Comparison of ENCODE assay signal across 11 cellular contexts in genomic region chr17:18235743-18236256, GRCh38. TPM values are rescaled to one million over a fixed set of nuclear protein-coding genes. Genes with fewer than 3 reads are reported as not detected.
A peak's percentile ranks its signal among the peaks of the same experiment; 100 is the strongest.
DNase-seq lines count a peak whose midpoint lies in the region; ATAC-seq, FAIRE-seq and TF ChIP-seq lines count a peak whose summit lies in the region.
"Had no signal": no experiment of that assay in that cellular context is flagged by ENCODE, and none has a peak within 500 bp of the region (broad histone marks: within the 10 kb centered on the region; RNA-seq: fewer than 3 reads in every experiment).

No MANE protein-coding gene starts in this region.

- H3K4me3 ChIP-seq in spleen, result no peak overlapping the region
- H3K4me3 ChIP-seq: stomach had no signal

- H3K36me3 ChIP-seq in spleen, result peaks cover 0 to 91% (median 46%) of the 10 kb centered on the region in 6 donors

- DNase-seq in H54 (ENCODE audit: insufficient read length, low spot score) (peak; percentile 98), epithelial cell of prostate (ENCODE audit: low read depth, low spot score) (no peak), cortex of kidney (lab: John Stamatoyannopoulos, UW) (no peak), spleen (no peak)
- peak; percentile 55 for DNase-seq in stimulated activated CD8-positive, alpha-beta memory T cell treated with anti-CD3 and anti-CD28 coated beads, Interleukin-15, amount 100 ng/mL, for 48 hours (ENCODE audit: low read depth in 2 of 2)
- DNase-seq: GOT3, KG1, stomach had no signal

- TF ChIP-seq POLR2A in H54 (IDR thresholded peaks at IDR 0.05; ENCODE audit: low read depth, low read length), result peak; percentile 38; the same call in 1 of the 2 replicates
- TF ChIP-seq POLR2A in spleen (IDR thresholded peaks at IDR 0.05), result no peak

- ATAC-seq in SK-N-SH treated with all-trans-retinoic acid at 6 μM for 48 hours (peak; percentile 82), HG03342 (IDR thresholded peaks at IDR 0.05; ENCODE audit: unreplicated experiment) (no peak), GM18861 (IDR thresholded peaks at IDR 0.05; ENCODE audit: unreplicated experiment) (no peak)

- FAIRE-seq in H54 (lab: Jason Lieb, UNC), result no peak

- no peak for TF ChIP-seq CTCF in spleen (IDR thresholded peaks at IDR 0.05 in 8 of 11, conservative IDR thresholded peaks at IDR 0.05 in 3 of 11)

- no peaks in the 10 kb centered on the region for H3K4me1 ChIP-seq in spleen
- H3K4me1 ChIP-seq: stomach had no signal

- H3K9me3 ChIP-seq in spleen, result no peaks in the 10 kb centered on the region
- H3K9me3 ChIP-seq: stomach had no signal

- H3K27ac ChIP-seq in epithelial cell of prostate, result peak overlapping the region; percentile 88
- no peak overlapping the region for H3K27ac ChIP-seq in spleen
- H3K27ac ChIP-seq: stomach had no signal

- H3K27me3 ChIP-seq in spleen (replicated peaks in 1 of 7), result no peaks in the 10 kb centered on the region
- H3K27me3 ChIP-seq: stomach had no signal

- intact Hi-C loops in spleen (cut with DNase I; ENCODE audit: low total_unique reads), result no loop called here

- 66 to 84% (median 73%) methylated on average over 7 to 14 of the region's 14 CpGs for WGBS in spleen, 5 donors

TF ChIP-seq in SK-N-SH treated with all-trans-retinoic acid at 6 μM for 48 hours, 23 proteins besides CTCF, POLR2A, EP300 and RAD21:
- TF ChIP-seq ZFP3 (CRISPR knock-in tag; IDR thresholded peaks at IDR 0.05) (no peak), OSR1 (CRISPR knock-in tag; IDR thresholded peaks at IDR 0.05) (no peak), CREB5 (CRISPR knock-in tag; IDR thresholded peaks at IDR 0.05; ENCODE audit: low read depth) (no peak), ARNTL (CRISPR knock-in tag; IDR thresholded peaks at IDR 0.05; ENCODE audit: borderline replicate concordance, low read depth) (no peak), ESRRG (CRISPR knock-in tag; IDR thresholded peaks at IDR 0.05) (no peak), BACH2 (CRISPR knock-in tag; IDR thresholded peaks at IDR 0.05; ENCODE audit: borderline replicate concordance) (no peak), PATZ1 (CRISPR knock-in tag; IDR thresholded peaks at IDR 0.05; ENCODE audit: borderline replicate concordance) (no peak), POU6F1 (CRISPR knock-in tag; IDR thresholded peaks at IDR 0.05; ENCODE audit: borderline replicate concordance, low read depth) (no peak), TCF4 (CRISPR knock-in tag; IDR thresholded peaks at IDR 0.05; ENCODE audit: borderline replicate concordance) (no peak), ZNF565 (CRISPR knock-in tag; conservative IDR thresholded peaks at IDR 0.05; ENCODE audit: low read depth) (no peak), TSHZ2 (CRISPR knock-in tag; IDR thresholded peaks at IDR 0.05) (no peak), GLIS3 (CRISPR knock-in tag; IDR thresholded peaks at IDR 0.05) (no peak), ISL1 (CRISPR knock-in tag; IDR thresholded peaks at IDR 0.05) (no peak), ZNF70 (CRISPR knock-in tag; IDR thresholded peaks at IDR 0.05) (no peak), ZC3H10 (CRISPR knock-in tag; IDR thresholded peaks at IDR 0.05) (no peak), CSDC2 (CRISPR knock-in tag; IDR thresholded peaks at IDR 0.05) (no peak), ZNF8 (CRISPR knock-in tag; IDR thresholded peaks at IDR 0.05) (no peak)

RNA-seq across cellular contexts. Expression of gene LLGL1, which starts 10.4 kb away (rescaled TPM):
- 10 to 100 TPM; 10.7 to 23.4 (median 18.4) TPM for total RNA-seq in spleen
- 10 to 100 TPM in 1 of 3 donors, 1 to 10 TPM in 2; 2.9 to 11.2 (median 3.4) TPM for polyA plus RNA-seq in spleen

RNA-seq across cellular contexts. Expression of gene FLII, which starts 22.7 kb away (rescaled TPM):
- 100 to 1,000 TPM; 272 to 346 (median 287) TPM for total RNA-seq in spleen
- 100 to 1,000 TPM; 143 to 214 (median 211) TPM for polyA plus RNA-seq in spleen

RNA-seq across cellular contexts. Expression of gene MIEF2, which starts 24.7 kb away (rescaled TPM):
- 10 to 100 TPM in 6 of 7 donors, 1 to 10 TPM in 1; 8.5 to 24.8 (median 13.5) TPM for total RNA-seq in spleen
- polyA plus RNA-seq in spleen, result 1 to 10 TPM; 4.6 to 7.5 (median 4.8) TPM

RNA-seq across cellular contexts. Expression of gene ALKBH5, which starts 52.2 kb away (rescaled TPM):
- total RNA-seq in spleen, result 100 to 1,000 TPM in 3 of 7 donors, 10 to 100 TPM in 4; 73.7 to 120 (median 94.9) TPM
- 10 to 100 TPM; 27.1 to 51.5 (median 36.6) TPM for polyA plus RNA-seq in spleen

Comparison
In these comparisons a context has a peak if more than half of its experiments do, and no peak if none do; other contexts are left out.
1. DNase-seq: peak in H54 (single experiment) and stimulated activated CD8-positive, alpha-beta memory T cell treated with anti-CD3 and anti-CD28 coated beads, Interleukin-15, amount 100 ng/mL, for 48 hours (2 of 2); none in epithelial cell of prostate (single experiment), cortex of kidney (single experiment) and spleen (single experiment).